23 cellular contexts compared by ENCODE assay signal in the genomic region with DNA sequence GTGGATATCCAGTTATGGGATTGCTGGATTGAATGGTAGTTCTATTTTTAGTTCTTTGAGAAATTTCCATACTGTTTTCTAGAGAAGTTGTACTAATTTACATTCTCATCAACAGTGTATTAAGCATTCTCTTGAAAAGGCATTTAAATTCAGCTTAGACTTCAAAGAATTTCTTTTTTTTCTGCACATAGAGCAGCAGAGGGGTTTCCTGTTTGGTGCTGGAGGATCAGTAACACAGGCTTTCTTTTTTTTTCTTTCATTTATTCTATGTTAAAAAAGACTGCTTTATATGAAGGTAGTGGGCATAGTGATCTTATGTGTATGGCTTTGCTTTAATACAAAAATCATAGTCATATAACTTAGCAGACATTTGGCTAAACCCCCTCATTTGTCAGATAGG.
DNase-seq lines count a peak whose midpoint lies in the region; ATAC-seq lines count a peak whose summit lies in the region.
"Had no signal": no experiment of that assay in that cellular context is flagged by ENCODE, and none has a peak within 500 bp of the region (broad histone marks: within the 10 kb centered on the region; RNA-seq: fewer than 3 reads in every experiment).

No MANE protein-coding gene starts in this region.

- POLR2A ChIA-PET in CD8-positive, alpha-beta memory T cell (lab: Charles Lee), result interaction anchor here (1.0 to 1.6 kb wide), 2 partner anchors 10 to 14 kb away, joined by 3 to 4 read pairs; no protein-coding TSS in a partner anchor

- H3K4me1 ChIP-seq in CD4-positive, CD25-positive, alpha-beta regulatory T cell (ENCODE audit: control insufficient read depth, insufficient read depth, low read length, poor library complexity, severe bottlenecking), result no peaks in the 10 kb centered on the region
- H3K4me1 ChIP-seq in CD8-positive, alpha-beta memory T cell (ENCODE audit: insufficient read depth, low read length), result peaks cover 26% of the 10 kb centered on the region
- H3K4me1 ChIP-seq: breast epithelium, colonic mucosa, right lobe of liver, suprapubic skin had no signal

- H3K4me3 ChIP-seq in CD4-positive, CD25-positive, alpha-beta regulatory T cell (ENCODE audit: low read depth, low read length), result no peak overlapping the region
- no peak overlapping the region for H3K4me3 ChIP-seq in CD8-positive, alpha-beta memory T cell (ENCODE audit: low read length)
- H3K4me3 ChIP-seq: breast epithelium, colonic mucosa, right lobe of liver, suprapubic skin had no signal

- DNase-seq in CD4-positive, CD25-positive, alpha-beta regulatory T cell, result no peak
- DNase-seq in CD8-positive, alpha-beta memory T cell, result no peak
- DNase-seq in activated naive CD8-positive, alpha-beta T cell treated with anti-CD3 and anti-CD28 coated beads, Interleukin-2, amount 50 U/mL, for 24 hours, result no peak
- DNase-seq in natural killer cell treated with Interleukin-12 subunit alpha and Interleukin-12 subunit beta and Interleukin-15 and Interleukin-18, amount 100 ng/mL, for 72 hours (ENCODE audit: low spot score), result no peak
- no peak for DNase-seq in NAMALWA (ENCODE audit: low spot score)
- no peak for DNase-seq in SIG-M5 (lab: John Stamatoyannopoulos, UW)
- DNase-seq: activated CD4-positive, alpha-beta T cell treated with anti-CD3 and anti-CD28 coated beads, Interleukin-2, amount 10 ng/mL, durations not matched to agents 7 days and 5 days; colonic mucosa; DMS153; effector memory CD4-positive, alpha-beta T cell; erythroblast; NCI-H1092; NCI-H1694 treated with DMSO at 0.1 percent for 48 hours; NCI-H2171; NCI-H510A treated with DMSO at 0.1 percent for 48 hours; right lobe of liver; Right ventricle myocardium superior; SW 1271 had no signal

- H3K4me3 Mint-ChIP-seq in CD4-positive, CD25-positive, alpha-beta regulatory T cell, result peak overlapping the region in 3 of 4 donors; percentile 26 to 63 (median 43)
- H3K4me3 Mint-ChIP-seq in CD8-positive, alpha-beta memory T cell, result peak overlapping the region; percentile 48 to 83 (median 57)
- no peak overlapping the region for H3K4me3 Mint-ChIP-seq in activated naive CD8-positive, alpha-beta T cell treated with anti-CD3 and anti-CD28 coated beads, Interleukin-2, amount 50 U/mL, for 24 hours
- H3K4me3 Mint-ChIP-seq in natural killer cell treated with Interleukin-12 subunit alpha and Interleukin-12 subunit beta and Interleukin-15 and Interleukin-18, amount 100 ng/mL, for 72 hours, result peak overlapping the region; percentile 97
- H3K4me3 Mint-ChIP-seq: activated CD4-positive, alpha-beta T cell treated with anti-CD3 and anti-CD28 coated beads, Interleukin-2, amount 10 ng/mL, durations not matched to agents 7 days and 5 days; IgD-negative memory B cell; stimulated activated memory B cell treated with anti-CD40 and anti-IgM and Interleukin-4, amounts not matched to agents 10 μg/mL and 1 μg/mL and 100 μg/mL, for 72 hours had no signal

- H3K9me3 Mint-ChIP-seq in CD4-positive, CD25-positive, alpha-beta regulatory T cell, result no peaks in the 10 kb centered on the region
- no peaks in the 10 kb centered on the region for H3K9me3 Mint-ChIP-seq in CD8-positive, alpha-beta memory T cell
- no peaks in the 10 kb centered on the region for H3K9me3 Mint-ChIP-seq in activated naive CD8-positive, alpha-beta T cell treated with anti-CD3 and anti-CD28 coated beads, Interleukin-2, amount 50 U/mL, for 24 hours
- no peaks in the 10 kb centered on the region for H3K9me3 Mint-ChIP-seq in natural killer cell treated with Interleukin-12 subunit alpha and Interleukin-12 subunit beta and Interleukin-15 and Interleukin-18, amount 100 ng/mL, for 72 hours
- H3K9me3 Mint-ChIP-seq: activated CD4-positive, alpha-beta T cell treated with anti-CD3 and anti-CD28 coated beads, Interleukin-2, amount 10 ng/mL, durations not matched to agents 7 days and 5 days; IgD-negative memory B cell; stimulated activated memory B cell treated with anti-CD40 and anti-IgM and Interleukin-4, amounts not matched to agents 10 μg/mL and 1 μg/mL and 100 μg/mL, for 72 hours had no signal

- H3K27me3 Mint-ChIP-seq in CD4-positive, CD25-positive, alpha-beta regulatory T cell, result no peaks in the 10 kb centered on the region
- H3K27me3 Mint-ChIP-seq in CD8-positive, alpha-beta memory T cell, result no peaks in the 10 kb centered on the region
- H3K27me3 Mint-ChIP-seq in activated naive CD8-positive, alpha-beta T cell treated with anti-CD3 and anti-CD28 coated beads, Interleukin-2, amount 50 U/mL, for 24 hours, result no peaks in the 10 kb centered on the region
- no peaks in the 10 kb centered on the region for H3K27me3 Mint-ChIP-seq in natural killer cell treated with Interleukin-12 subunit alpha and Interleukin-12 subunit beta and Interleukin-15 and Interleukin-18, amount 100 ng/mL, for 72 hours
- H3K27me3 Mint-ChIP-seq: activated CD4-positive, alpha-beta T cell treated with anti-CD3 and anti-CD28 coated beads, Interleukin-2, amount 10 ng/mL, durations not matched to agents 7 days and 5 days had no signal

- H3K4me1 Mint-ChIP-seq in CD4-positive, CD25-positive, alpha-beta regulatory T cell, result peaks cover 0 to 27% (median 8%) of the 10 kb centered on the region in 4 donors
- peaks cover 40 to 63% (median 54%) of the 10 kb centered on the region in 3 donors for H3K4me1 Mint-ChIP-seq in CD8-positive, alpha-beta memory T cell
- H3K4me1 Mint-ChIP-seq in activated naive CD8-positive, alpha-beta T cell treated with anti-CD3 and anti-CD28 coated beads, Interleukin-2, amount 50 U/mL, for 24 hours, result peaks cover 46% of the 10 kb centered on the region
- H3K4me1 Mint-ChIP-seq in natural killer cell treated with Interleukin-12 subunit alpha and Interleukin-12 subunit beta and Interleukin-15 and Interleukin-18, amount 100 ng/mL, for 72 hours (ENCODE audit: low read depth in 2 of 2), result peaks cover 74 to 81% of the 10 kb centered on the region in 2 donors

- H3K27ac Mint-ChIP-seq in CD4-positive, CD25-positive, alpha-beta regulatory T cell, result peak overlapping the region in 1 of 3 donors; percentile 91
- peak overlapping the region in 7 of 8 donors; percentile 39 to 100 (median 78) for H3K27ac Mint-ChIP-seq in CD8-positive, alpha-beta memory T cell
- H3K27ac Mint-ChIP-seq in activated naive CD8-positive, alpha-beta T cell treated with anti-CD3 and anti-CD28 coated beads, Interleukin-2, amount 50 U/mL, for 24 hours, result peak overlapping the region; percentile 62
- H3K27ac Mint-ChIP-seq in natural killer cell treated with Interleukin-12 subunit alpha and Interleukin-12 subunit beta and Interleukin-15 and Interleukin-18, amount 100 ng/mL, for 72 hours, result peak overlapping the region; percentile 94 to 96
- H3K27ac Mint-ChIP-seq: activated CD4-positive, alpha-beta T cell treated with anti-CD3 and anti-CD28 coated beads, Interleukin-2, amount 10 ng/mL, durations not matched to agents 7 days and 5 days; IgD-negative memory B cell; stimulated activated memory B cell treated with anti-CD40 and anti-IgM and Interleukin-4, amounts not matched to agents 10 μg/mL and 1 μg/mL and 100 μg/mL, for 72 hours had no signal

- no peaks in the 10 kb centered on the region for H3K27me3 ChIP-seq in CD4-positive, CD25-positive, alpha-beta regulatory T cell (ENCODE audit: control insufficient read depth, insufficient read depth, low read length)
- H3K27me3 ChIP-seq in CD8-positive, alpha-beta memory T cell (ENCODE audit: insufficient read depth, low read length, poor library complexity, severe bottlenecking), result no peaks in the 10 kb centered on the region
- H3K27me3 ChIP-seq: breast epithelium, colonic mucosa, right lobe of liver had no signal

- H3K27ac ChIP-seq in CD4-positive, CD25-positive, alpha-beta regulatory T cell (ENCODE audit: insufficient read depth, low read length, poor library complexity, severe bottlenecking), result no peak overlapping the region
- H3K27ac ChIP-seq in CD8-positive, alpha-beta memory T cell (ENCODE audit: low read depth, low read length), result no peak overlapping the region
- H3K27ac ChIP-seq: breast epithelium, colonic mucosa, right lobe of liver, suprapubic skin had no signal

- H3K36me3 ChIP-seq in CD4-positive, CD25-positive, alpha-beta regulatory T cell (ENCODE audit: control insufficient read depth, insufficient read depth, low read length), result no peaks in the 10 kb centered on the region
- H3K36me3 ChIP-seq in CD8-positive, alpha-beta memory T cell (ENCODE audit: insufficient read depth, low read length), result no peaks in the 10 kb centered on the region
- H3K36me3 ChIP-seq: breast epithelium, colonic mucosa, right lobe of liver, suprapubic skin had no signal

- ATAC-seq in CD4-positive, CD25-positive, alpha-beta regulatory T cell (ENCODE audit: low read depth in 2 of 2), result no peak
- no peak for ATAC-seq in activated naive CD8-positive, alpha-beta T cell treated with anti-CD3 and anti-CD28 coated beads, Interleukin-2, amount 50 U/mL, for 24 hours
- no peak for ATAC-seq in natural killer cell treated with Interleukin-12 subunit alpha and Interleukin-12 subunit beta and Interleukin-15 and Interleukin-18, amount 100 ng/mL, for 72 hours
- ATAC-seq in GM21529 (IDR thresholded peaks at IDR 0.05; ENCODE audit: unreplicated experiment), result no peak
- ATAC-seq: right lobe of liver; stimulated activated memory B cell treated with anti-CD40 and anti-IgM and Interleukin-4, amounts not matched to agents 10 μg/mL and 1 μg/mL and 100 μg/mL, for 72 hours had no signal

- CTCF ChIA-PET in CD8-positive, alpha-beta memory T cell (lab: Charles Lee), result interaction anchor here (1.3 to 7.2 kb wide), 4 partner anchors 10 to 102 kb away, joined by 3 to 75 read pairs (median 49); no protein-coding TSS in a partner anchor

- H3K9me3 ChIP-seq in CD4-positive, CD25-positive, alpha-beta regulatory T cell (ENCODE audit: control insufficient read depth in 2 of 2, low read length in 2 of 2), result no peaks in the 10 kb centered on the region
- H3K9me3 ChIP-seq in CD8-positive, alpha-beta memory T cell (ENCODE audit: low read length), result no peaks in the 10 kb centered on the region
- H3K9me3 ChIP-seq: breast epithelium, colonic mucosa, right lobe of liver, suprapubic skin had no signal

- no peaks in the 10 kb centered on the region for H3K36me3 Mint-ChIP-seq in CD4-positive, CD25-positive, alpha-beta regulatory T cell
- H3K36me3 Mint-ChIP-seq in CD8-positive, alpha-beta memory T cell, result peaks cover 0 to 8% (median 0%) of the 10 kb centered on the region in 3 donors
- no peaks in the 10 kb centered on the region for H3K36me3 Mint-ChIP-seq in activated naive CD8-positive, alpha-beta T cell treated with anti-CD3 and anti-CD28 coated beads, Interleukin-2, amount 50 U/mL, for 24 hours (ENCODE audit: low read depth)
- no peaks in the 10 kb centered on the region for H3K36me3 Mint-ChIP-seq in natural killer cell treated with Interleukin-12 subunit alpha and Interleukin-12 subunit beta and Interleukin-15 and Interleukin-18, amount 100 ng/mL, for 72 hours
- H3K36me3 Mint-ChIP-seq: IgD-negative memory B cell; stimulated activated memory B cell treated with anti-CD40 and anti-IgM and Interleukin-4, amounts not matched to agents 10 μg/mL and 1 μg/mL and 100 μg/mL, for 72 hours had no signal
